ENCODE assay signal across 24 cellular contexts in the genomic region with DNA sequence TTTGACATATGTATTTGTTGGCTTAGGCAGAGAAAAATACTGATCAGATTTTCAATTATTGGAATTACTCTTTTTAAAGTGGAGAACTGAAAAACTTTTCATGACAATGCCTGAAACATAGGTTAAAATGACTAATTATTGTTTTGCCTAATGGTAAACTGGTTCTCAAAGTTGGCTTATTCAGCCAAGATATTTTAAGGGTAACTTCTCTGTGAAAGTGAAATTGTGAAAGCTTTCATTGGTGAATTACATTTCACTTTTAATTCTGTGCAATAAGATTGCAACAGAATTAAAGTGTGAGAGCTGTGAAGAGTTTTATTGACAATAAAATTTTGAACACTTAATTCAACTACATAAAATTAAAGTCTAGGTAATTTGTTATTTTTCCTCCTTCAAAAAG.
"Had no signal": no experiment of that assay in that cellular context is flagged by ENCODE, and none has a peak within 500 bp of the region (broad histone marks: within the 10 kb centered on the region; RNA-seq: fewer than 3 reads in every experiment).

No MANE protein-coding gene starts in this region.

- DNase-seq: natural killer cell; occipital lobe; ovary; posterior cingulate gyrus; psoas muscle; right cardiac atrium; right lobe of liver; sigmoid colon; small intestine; stimulated activated CD4-positive, alpha-beta T cell treated with anti-CD3 and anti-CD28 coated beads, Interleukin-15, amount 100 ng/mL, for 24 hours; stimulated activated CD4-positive, alpha-beta T cell treated with anti-CD3 and anti-CD28 coated beads, Interleukin-2, amount 100 ng/mL, for 24 hours; stimulated activated CD4-positive, alpha-beta T cell treated with anti-CD3 and anti-CD28 coated beads, Interleukin-2, amount 100 ng/mL, for 48 hours; stimulated activated CD4-positive, alpha-beta T cell treated with anti-CD3 and anti-CD28 coated beads, Interleukin-4, amount 100 ng/mL, for 24 hours; stimulated activated naive B cell treated with anti-CD40 and anti-IgM and Interleukin-4, amounts not matched to agents 10 μg/mL and 1 μg/mL and 100 μg/mL, for 72 hours; stimulated activated naive CD4-positive, alpha-beta T cell treated with Interleukin-2 at 50 U/mL for 16 hours; stomach; thyroid gland; trophoblast cell; upper lobe of left lung had no signal

- H3K9me3 ChIP-seq: ovary, psoas muscle, right lobe of liver, sigmoid colon, stomach, thoracic aorta, thyroid gland, tibial nerve, upper lobe of left lung, vagina had no signal

- H3K36me3 ChIP-seq: neural progenitor cell, ovary, right lobe of liver, sigmoid colon, stomach, thoracic aorta, thyroid gland, tibial nerve, upper lobe of left lung, vagina had no signal

- H3K4me3 ChIP-seq: neural progenitor cell, ovary, psoas muscle, right lobe of liver, sigmoid colon, stomach, thoracic aorta, thyroid gland, tibial nerve, upper lobe of left lung, vagina had no signal

- H3K4me1 ChIP-seq: parathyroid adenoma, right lobe of liver, stomach, thyroid gland, tibial nerve, upper lobe of left lung, vagina had no signal

- H3K27ac ChIP-seq: neural progenitor cell, ovary, parathyroid adenoma, psoas muscle, right lobe of liver, sigmoid colon, stomach, thoracic aorta, thyroid gland, tibial nerve, upper lobe of left lung, vagina had no signal
